In the genomic region with DNA sequence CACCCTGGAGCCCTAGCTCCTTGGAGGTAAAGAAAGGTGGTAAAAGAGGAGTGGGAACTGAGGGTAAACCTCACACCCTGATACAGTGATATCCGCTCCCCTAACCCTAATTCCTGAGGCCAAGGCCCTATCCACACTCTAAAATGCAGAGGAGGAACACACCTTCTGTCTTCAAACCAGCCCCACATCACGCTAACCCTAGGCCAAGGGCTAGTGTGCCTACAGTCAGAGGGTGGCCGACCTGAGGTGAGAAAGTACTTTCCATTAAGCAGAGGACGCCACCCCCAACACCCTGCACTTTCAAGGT, we compare ENCODE assay signal across 8 cellular contexts. TPM values are rescaled to one million over a fixed set of nuclear protein-coding genes. Genes with fewer than 3 reads are reported as not detected.
DNase-seq lines count a peak whose midpoint lies in the region; ATAC-seq and TF ChIP-seq lines count a peak whose summit lies in the region.

No MANE protein-coding gene starts in this region.

- H3K27ac ChIP-seq in DOHH2 (ENCODE audit: low read depth, low read length) (peak overlapping the region; percentile 34; the same call in 1 of the 2 replicates), Peyer's patch (peak overlapping the region; percentile 63 to 88 (median 82)), esophagus squamous epithelium (peak overlapping the region; percentile 86 to 93 (median 91)), parathyroid adenoma (peak overlapping the region; percentile 91)

- no peak for ATAC-seq in GM21717 (IDR thresholded peaks at IDR 0.05; ENCODE audit: unreplicated experiment)

- no peak for TF ChIP-seq POLR2A in Peyer's patch (IDR thresholded peaks at IDR 0.05)
- no peak for TF ChIP-seq POLR2A in esophagus squamous epithelium (IDR thresholded peaks at IDR 0.05)

- peaks cover 36% of the 10 kb centered on the region for H3K4me1 ChIP-seq in DOHH2 (ENCODE audit: control insufficient read depth, low read length)
- peaks cover 0 to 15% (median 8%) of the 10 kb centered on the region in 4 donors for H3K4me1 ChIP-seq in Peyer's patch
- peaks cover 26 to 50% (median 31%) of the 10 kb centered on the region in 3 donors for H3K4me1 ChIP-seq in esophagus squamous epithelium
- H3K4me1 ChIP-seq in parathyroid adenoma: peaks cover 6% of the 10 kb centered on the region

- H3K27me3 ChIP-seq in DOHH2 (ENCODE audit: control insufficient read depth, low read length) (no peaks in the 10 kb centered on the region), Peyer's patch (no peaks in the 10 kb centered on the region), esophagus squamous epithelium (no peaks in the 10 kb centered on the region), parathyroid adenoma (ENCODE audit: control insufficient read depth, insufficient read depth, low read length) (no peaks in the 10 kb centered on the region)

- peak overlapping the region; percentile 96 for H3K4me3 ChIP-seq in DOHH2 (ENCODE audit: low read length)
- peak overlapping the region; percentile 66 to 91 (median 76) for H3K4me3 ChIP-seq in Peyer's patch
- H3K4me3 ChIP-seq in esophagus squamous epithelium: peak overlapping the region; percentile 77 to 94 (median 88)
- H3K4me3 ChIP-seq in parathyroid adenoma (ENCODE audit: low read depth, low read length): peak overlapping the region; percentile 90

- H3K36me3 ChIP-seq in DOHH2 (ENCODE audit: control insufficient read depth, low read length) (peaks cover 72% of the 10 kb centered on the region), Peyer's patch (no peaks in the 10 kb centered on the region), esophagus squamous epithelium (peaks cover 0 to 34% (median 0%) of the 10 kb centered on the region in 3 donors), parathyroid adenoma (ENCODE audit: control insufficient read depth, insufficient read depth, low read length) (no peaks in the 10 kb centered on the region)

- H3K79me2 ChIP-seq in DOHH2 (ENCODE audit: control insufficient read depth, low read length) (peaks cover 70% of the 10 kb centered on the region), parathyroid adenoma (peaks cover 23% of the 10 kb centered on the region)

- peaks cover 21% of the 10 kb centered on the region; the same call in 1 of the 2 replicates for H4K20me1 ChIP-seq in DOHH2 (ENCODE audit: control insufficient read depth, insufficient read depth, low read depth, low read length)

- H3K4me2 ChIP-seq in DOHH2 (ENCODE audit: low read length): peak overlapping the region; percentile 74
- peak overlapping the region; percentile 84 for H3K4me2 ChIP-seq in parathyroid adenoma (ENCODE audit: low read length)

- H2AFZ ChIP-seq in parathyroid adenoma: peak overlapping the region; percentile 82

- peaks cover 6% of the 10 kb centered on the region for H3F3A ChIP-seq in DOHH2 (ENCODE audit: control insufficient read depth, insufficient read depth)

- H3K9me2 ChIP-seq in DOHH2 (replicated peaks; ENCODE audit: control insufficient read depth, low read length): no peaks in the 10 kb centered on the region

- H3K9ac ChIP-seq in parathyroid adenoma: peak overlapping the region; percentile 3

- 0 to 17% methylated on average over 2 to 3 of the region's 4 CpGs for whole genome bisulfite sequencing in esophagus squamous epithelium, 2 donors

- TF ChIP-seq CTCF in DOHH2 (IDR thresholded peaks at IDR 0.05; ENCODE audit: low read depth, low read length, poor library complexity, severe bottlenecking) (no peak), Peyer's patch (IDR thresholded peaks at IDR 0.05) (no peak), esophagus squamous epithelium (IDR thresholded peaks at IDR 0.05) (no peak), parathyroid adenoma (IDR thresholded peaks at IDR 0.05) (no peak)

- no peak for DNase-seq in Peyer's patch
- DNase-seq in esophagus squamous epithelium (lab: John Stamatoyannopoulos, UW): no peak
- DNase-seq in GOT3 (lab: John Stamatoyannopoulos, UW): no peak
- DNase-seq in NCI-H2196 (lab: John Stamatoyannopoulos, UW; ENCODE audit: unreplicated experiment): no peak
- no peak for DNase-seq in anterior cingulate cortex (lab: John Stamatoyannopoulos, UW)

- no peaks in the 10 kb centered on the region for H3K9me3 ChIP-seq in DOHH2 (ENCODE audit: control insufficient read depth, insufficient read depth, low read length)
- H3K9me3 ChIP-seq in Peyer's patch: no peaks in the 10 kb centered on the region
- no peaks in the 10 kb centered on the region for H3K9me3 ChIP-seq in esophagus squamous epithelium
- H3K9me3 ChIP-seq in parathyroid adenoma (ENCODE audit: control insufficient read depth, low read length): no peaks in the 10 kb centered on the region

- intact Hi-C loops in esophagus squamous epithelium (cut with DNase I): no loop called here

RNA-seq across cellular contexts. Expression of gene HDAC3, which starts 0.6 kb away (rescaled TPM):
- total RNA-seq in Peyer's patch: 10 to 100 TPM; 31.2 to 55.6 (median 47.9) TPM
- total RNA-seq in esophagus squamous epithelium: 10 to 100 TPM; 33.0 to 60.8 (median 40.4) TPM

RNA-seq across cellular contexts. Expression of gene RELL2, which starts 0.7 kb away (rescaled TPM):
- total RNA-seq in Peyer's patch (10 to 100 TPM in 3 of 4 donors, 1 to 10 TPM in 1; 8.0 to 13.2 (median 10.6) TPM), esophagus squamous epithelium (10 to 100 TPM in 1 of 4 donors, 1 to 10 TPM in 3; 4.3 to 10.4 (median 6.4) TPM)

RNA-seq across cellular contexts. Expression of gene FCHSD1, which starts 15.2 kb away (rescaled TPM):
- 100 to 1,000 TPM in 1 of 4 donors, 10 to 100 TPM in 3; 19.8 to 116 (median 45.7) TPM for total RNA-seq in Peyer's patch
- total RNA-seq in esophagus squamous epithelium: 10 to 100 TPM in 2 of 4 donors, 1 to 10 TPM in 2; 6.0 to 27.7 (median 10.4) TPM

RNA-seq across cellular contexts. Expression of gene DIAPH1, which starts 17.3 kb away (rescaled TPM):
- total RNA-seq in Peyer's patch (100 to 1,000 TPM in 2 of 4 donors, 10 to 100 TPM in 2; 98.2 to 115 (median 102) TPM), esophagus squamous epithelium (100 to 1,000 TPM in 3 of 4 donors, 10 to 100 TPM in 1; 63.0 to 157 (median 124) TPM)

RNA-seq across cellular contexts. Expression of gene ARAP3, which starts 46.0 kb away (rescaled TPM):
- 10 to 100 TPM in 2 of 4 donors, 1 to 10 TPM in 2; 1.1 to 13.2 (median 9.7) TPM for total RNA-seq in Peyer's patch
- 1 to 10 TPM; 1.1 to 5.9 (median 2.4) TPM for total RNA-seq in esophagus squamous epithelium

Comparison
In these comparisons a context has a peak if more than half of its experiments do, and no peak if none do; other contexts are left out.
1. H3K27ac ChIP-seq: peak in every context shown above with its lines; median percentile 91 in esophagus squamous epithelium; 91 in parathyroid adenoma; 82 in Peyer's patch; 34 in DOHH2.